Comparison of ENCODE assay signal across 16 cellular contexts in genomic region chr6:139172567-139172966, GRCh38. TPM values are rescaled to one million over a fixed set of nuclear protein-coding genes. Genes with fewer than 3 reads are reported as not detected.
DNase-seq lines count a peak whose midpoint lies in the region; ATAC-seq lines count a peak whose summit lies in the region.
"Had no signal": no experiment of that assay in that cellular context is flagged by ENCODE, and none has a peak within 500 bp of the region (broad histone marks: within the 10 kb centered on the region; RNA-seq: fewer than 3 reads in every experiment).

No MANE protein-coding gene starts in this region.

- peak overlapping the region; percentile 85 for H3K27ac Mint-ChIP-seq in activated naive CD4-positive, alpha-beta T cell treated with anti-CD3 and anti-CD28 coated beads for 36 hours
- H3K27ac Mint-ChIP-seq in activated naive CD8-positive, alpha-beta T cell treated with anti-CD3 and anti-CD28 coated beads for 36 hours = peak overlapping the region; percentile 89
- H3K27ac Mint-ChIP-seq in stimulated activated naive B cell treated with anti-CD40 and anti-IgM and Interleukin-4, amounts not matched to agents 10 μg/mL and 1 μg/mL and 100 μg/mL, for 72 hours = peak overlapping the region; percentile 38
- H3K27ac Mint-ChIP-seq: nephron had no signal

- intact Hi-C loops in activated naive CD4-positive, alpha-beta T cell treated with anti-CD3 and anti-CD28 coated beads for 36 hours (cut with micrococcal nuclease) = loop anchor here (2.0 to 10.0 kb wide), 2 partner anchors 26 to 188 kb away; partner anchors contain the start of gene REPS1

- no peaks in the 10 kb centered on the region for H3K27me3 Mint-ChIP-seq in activated naive CD4-positive, alpha-beta T cell treated with anti-CD3 and anti-CD28 coated beads for 36 hours (ENCODE audit: low read depth)
- H3K27me3 Mint-ChIP-seq in activated naive CD8-positive, alpha-beta T cell treated with anti-CD3 and anti-CD28 coated beads for 36 hours = no peaks in the 10 kb centered on the region
- H3K27me3 Mint-ChIP-seq in stimulated activated naive B cell treated with anti-CD40 and anti-IgM and Interleukin-4, amounts not matched to agents 10 μg/mL and 1 μg/mL and 100 μg/mL, for 72 hours = no peaks in the 10 kb centered on the region

- peaks cover 89% of the 10 kb centered on the region for H3K4me1 Mint-ChIP-seq in activated naive CD4-positive, alpha-beta T cell treated with anti-CD3 and anti-CD28 coated beads for 36 hours (ENCODE audit: low read depth)
- H3K4me1 Mint-ChIP-seq in activated naive CD8-positive, alpha-beta T cell treated with anti-CD3 and anti-CD28 coated beads for 36 hours = peaks cover 87% of the 10 kb centered on the region
- peaks cover 43 to 79% of the 10 kb centered on the region in 2 donors for H3K4me1 Mint-ChIP-seq in stimulated activated naive B cell treated with anti-CD40 and anti-IgM and Interleukin-4, amounts not matched to agents 10 μg/mL and 1 μg/mL and 100 μg/mL, for 72 hours
- H3K4me1 Mint-ChIP-seq: nephron had no signal

- ATAC-seq in HG03432 (IDR thresholded peaks at IDR 0.05; ENCODE audit: unreplicated experiment) = peak; percentile 39
- ATAC-seq in stimulated activated naive B cell treated with anti-CD40 and anti-IgM and Interleukin-4, amounts not matched to agents 10 μg/mL and 1 μg/mL and 100 μg/mL, for 72 hours (replicated peaks) = peak; percentile 62 to 70
- ATAC-seq in GM18909 (IDR thresholded peaks at IDR 0.05; ENCODE audit: poor library complexity, unreplicated experiment) = no peak
- ATAC-seq in GM18870 (IDR thresholded peaks at IDR 0.05; ENCODE audit: unreplicated experiment) = no peak
- ATAC-seq: lower lobe of right lung, Right ventricle myocardium inferior had no signal

- H3K36me3 Mint-ChIP-seq in activated naive CD4-positive, alpha-beta T cell treated with anti-CD3 and anti-CD28 coated beads for 36 hours (ENCODE audit: low read depth) = peaks cover 69% of the 10 kb centered on the region
- H3K36me3 Mint-ChIP-seq in activated naive CD8-positive, alpha-beta T cell treated with anti-CD3 and anti-CD28 coated beads for 36 hours = peaks cover 71% of the 10 kb centered on the region
- peaks cover 60 to 66% of the 10 kb centered on the region in 2 donors for H3K36me3 Mint-ChIP-seq in stimulated activated naive B cell treated with anti-CD40 and anti-IgM and Interleukin-4, amounts not matched to agents 10 μg/mL and 1 μg/mL and 100 μg/mL, for 72 hours

- no peaks in the 10 kb centered on the region for H3K9me3 Mint-ChIP-seq in activated naive CD4-positive, alpha-beta T cell treated with anti-CD3 and anti-CD28 coated beads for 36 hours
- H3K9me3 Mint-ChIP-seq in activated naive CD8-positive, alpha-beta T cell treated with anti-CD3 and anti-CD28 coated beads for 36 hours = no peaks in the 10 kb centered on the region
- no peaks in the 10 kb centered on the region for H3K9me3 Mint-ChIP-seq in stimulated activated naive B cell treated with anti-CD40 and anti-IgM and Interleukin-4, amounts not matched to agents 10 μg/mL and 1 μg/mL and 100 μg/mL, for 72 hours
- H3K9me3 Mint-ChIP-seq: nephron had no signal

- peak; percentile 53 for DNase-seq in activated naive CD4-positive, alpha-beta T cell treated with anti-CD3 and anti-CD28 coated beads for 36 hours
- no peak for DNase-seq in activated naive CD4-positive, alpha-beta T cell treated with Interleukin-2 at 50 U/mL for 16 hours
- no peak for DNase-seq in activated naive CD8-positive, alpha-beta T cell treated with anti-CD3 and anti-CD28 coated beads for 36 hours
- DNase-seq in stimulated activated naive B cell treated with anti-CD40 and anti-IgM and Interleukin-4, amounts not matched to agents 10 μg/mL and 1 μg/mL and 100 μg/mL, for 72 hours = no peak
- no peak for DNase-seq in HUDEP-2 (lab: John Stamatoyannopoulos, UW; ENCODE audit: unreplicated experiment in 76 of 76)
- DNase-seq: activated CD4-positive, alpha-beta T cell treated with anti-CD3 and anti-CD28 coated beads, Interleukin-2, amount 50 U/mL, for 48 hours; KBM-7; lower lobe of right lung; NCI-H1105; NK-92 treated with Interleukin-12 subunit alpha and Interleukin-12 subunit beta, amount 100 ng/mL, for 24 hours; substantia nigra had no signal

- no peak overlapping the region for H3K4me3 Mint-ChIP-seq in activated naive CD4-positive, alpha-beta T cell treated with anti-CD3 and anti-CD28 coated beads for 36 hours
- peak overlapping the region; percentile 26 for H3K4me3 Mint-ChIP-seq in activated naive CD8-positive, alpha-beta T cell treated with anti-CD3 and anti-CD28 coated beads for 36 hours
- H3K4me3 Mint-ChIP-seq in stimulated activated naive B cell treated with anti-CD40 and anti-IgM and Interleukin-4, amounts not matched to agents 10 μg/mL and 1 μg/mL and 100 μg/mL, for 72 hours = no peak overlapping the region
- H3K4me3 Mint-ChIP-seq: nephron had no signal

- CTCF ChIA-PET in activated naive CD4-positive, alpha-beta T cell treated with anti-CD3 and anti-CD28 coated beads for 36 hours (lab: Charles Lee) = interaction anchor here (1.0 to 2.1 kb wide), 2 partner anchors 47 to 192 kb away, joined by 3 to 7 read pairs; no protein-coding TSS in a partner anchor

RNA-seq across cellular contexts. Expression of gene HECA, which starts 37.7 kb away (rescaled TPM):
- 10 to 100 TPM; 61.1 to 61.2 TPM for total RNA-seq in activated naive CD4-positive, alpha-beta T cell treated with anti-CD3 and anti-CD28 coated beads for 36 hours
- total RNA-seq in activated naive CD8-positive, alpha-beta T cell treated with anti-CD3 and anti-CD28 coated beads for 36 hours = 10 to 100 TPM; 39.2 to 39.9 TPM

Comparison
In these comparisons a context has a peak if more than half of its experiments do, and no peak if none do; other contexts are left out.
1. H3K27ac Mint-ChIP-seq: peak in every context shown above with its lines; median percentile 89 in activated naive CD8-positive, alpha-beta T cell treated with anti-CD3 and anti-CD28 coated beads for 36 hours; 85 in activated naive CD4-positive, alpha-beta T cell treated with anti-CD3 and anti-CD28 coated beads for 36 hours; 38 in stimulated activated naive B cell treated with anti-CD40 and anti-IgM and Interleukin-4, amounts not matched to agents 10 μg/mL and 1 μg/mL and 100 μg/mL, for 72 hours.
2. ATAC-seq: peak in HG03432 (single experiment) and stimulated activated naive B cell treated with anti-CD40 and anti-IgM and Interleukin-4, amounts not matched to agents 10 μg/mL and 1 μg/mL and 100 μg/mL, for 72 hours (2 of 2); none in GM18909 (single experiment) and GM18870 (single experiment).